In the genomic region with DNA sequence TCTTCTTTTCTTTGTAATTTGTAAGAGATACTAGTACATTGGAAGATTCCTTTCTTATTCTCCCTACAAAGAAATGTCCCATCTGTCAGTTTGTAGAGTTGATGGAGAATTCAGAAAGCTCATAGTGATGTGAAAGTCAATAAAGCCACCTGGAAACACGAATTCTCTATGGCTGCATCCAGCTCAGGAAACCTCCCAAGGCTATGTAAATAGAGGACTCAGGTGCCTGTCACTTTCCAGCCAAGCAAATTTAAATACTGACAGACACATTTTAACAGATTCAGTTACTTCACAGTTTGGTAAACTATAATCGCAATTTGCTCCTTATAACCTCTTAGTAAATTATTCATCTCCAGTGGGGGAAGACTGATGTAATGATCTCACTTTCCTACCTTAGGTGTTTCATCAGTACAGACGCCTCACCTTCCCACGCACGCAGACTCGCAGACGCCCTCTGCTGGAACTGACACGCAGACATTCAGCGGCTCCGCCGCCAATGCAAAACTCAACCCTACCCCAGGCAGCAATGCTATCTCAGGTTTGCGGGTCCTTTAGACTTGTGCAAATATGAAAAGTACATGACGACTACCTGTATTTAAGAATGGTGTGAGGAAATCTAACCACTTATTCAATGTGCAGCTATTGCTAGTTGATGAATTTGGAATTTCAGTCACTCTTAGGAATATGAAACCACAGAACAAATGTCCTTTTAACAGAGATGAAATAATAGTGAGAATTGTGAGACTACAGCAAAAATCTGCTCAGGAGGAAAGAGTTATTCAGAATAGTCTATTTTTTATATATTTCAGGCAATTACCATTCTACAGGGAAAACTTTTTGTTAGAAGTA, we compare ENCODE assay signal across 8 cellular contexts.
DNase-seq lines count a peak whose midpoint lies in the region; ATAC-seq, FAIRE-seq and TF ChIP-seq lines count a peak whose summit lies in the region.

No MANE protein-coding gene starts in this region.

- no peaks in the 10 kb centered on the region for H3K79me1 ChIP-seq in H1 (ENCODE audit: low read depth, low read length)

- no peak overlapping the region for H2BK120ac ChIP-seq in H1 (replicated peaks; ENCODE audit: low read depth, low read length)

- POLR2A ChIA-PET in H1 (lab: Charles Lee; ENCODE audit: partially characterized antibody), result no interaction called here
- POLR2A ChIA-PET in naive thymus-derived CD8-positive, alpha-beta T cell (lab: Charles Lee), result no interaction called here

- H3K27ac ChIP-seq in H1 (ENCODE audit: low read depth, low read length), result no peak overlapping the region

- ATAC-seq in naive thymus-derived CD8-positive, alpha-beta T cell, result peak; percentile 74 to 90
- no peak for ATAC-seq in GM21390 (IDR thresholded peaks at IDR 0.05; ENCODE audit: unreplicated experiment)

- 7% methylated on average over 13 of the region's 13 CpGs; no CpG with 5 or more reads in 1 of the 2 experiments for WGBS in H1 (ENCODE audit: extremely low coverage in 1 of 2, insufficient coverage in 1 of 2, insufficient read length in 1 of 2, insufficient replicate concordance in 2 of 2, low coverage in 1 of 2, low lambda C conversion rate in 2 of 2, missing lambda C conversion rate in 1 of 2), 2 experiments

- no peak overlapping the region for H2BK15ac ChIP-seq in H1 (ENCODE audit: low read length)

- no peak overlapping the region for H2BK20ac ChIP-seq in H1 (ENCODE audit: low read length)

- H2AFZ ChIP-seq in H1 (ENCODE audit: low read length), result no peak overlapping the region

- TF ChIP-seq CTCF in H1 (IDR thresholded peaks at IDR 0.05; ENCODE audit: control extremely low read depth in 1 of 3, insufficient read depth in 1 of 3, low read depth in 1 of 3, low read length in 3 of 3) (peak; percentile 67 to 91 (median 83)), GM10266 (IDR thresholded peaks at IDR 0.05; ENCODE audit: control insufficient read depth, insufficient read depth, low read depth, missing control alignments) (no peak)

- no peak overlapping the region for H3K9ac ChIP-seq in H1 (replicated peaks in 1 of 4; ENCODE audit: extremely low read depth in 1 of 4, low read depth in 3 of 4, low read length in 3 of 4)

- no peaks in the 10 kb centered on the region for H3K27me3 Mint-ChIP-seq in naive thymus-derived CD8-positive, alpha-beta T cell

- peak overlapping the region; percentile 19 to 75 (median 50) for H3K4me3 Mint-ChIP-seq in naive thymus-derived CD8-positive, alpha-beta T cell

- H3K9me3 Mint-ChIP-seq in naive thymus-derived CD8-positive, alpha-beta T cell, result no peaks in the 10 kb centered on the region

- no peak overlapping the region for H2BK12ac ChIP-seq in H1 (ENCODE audit: low read depth, low read length)

- peak; percentile 81 for FAIRE-seq in H1 (lab: Jason Lieb, UNC)

- no peaks in the 10 kb centered on the region for H3K79me2 ChIP-seq in H1 (ENCODE audit: control insufficient read depth in 1 of 2, insufficient read depth in 2 of 2, low read length in 2 of 2)

- no peak overlapping the region for H3K18ac ChIP-seq in H1 (ENCODE audit: extremely low read depth, low read length)

- no peak overlapping the region for H3K4ac ChIP-seq in H1 (replicated peaks; ENCODE audit: insufficient read length, low read depth, low read length)

- H4K5ac ChIP-seq in H1 (ENCODE audit: insufficient read length, low read depth, low read length), result no peak overlapping the region

- H3K23me2 ChIP-seq in H1 (ENCODE audit: low read depth, low read length), result peaks cover 3% of the 10 kb centered on the region

- H3K4me2 ChIP-seq in H1 (ENCODE audit: insufficient read depth in 1 of 2, low read depth in 2 of 2, low read length in 2 of 2), result peak overlapping the region in 1 of 2 experiments; percentile 57; a peak in 3 of 4 replicates

- H3K36me3 ChIP-seq in H1 (ENCODE audit: control insufficient read depth in 2 of 4, insufficient read depth in 4 of 4, low read length in 3 of 4), result no peaks in the 10 kb centered on the region

- no peaks in the 10 kb centered on the region for H3K27me3 ChIP-seq in H1 (replicated peaks in 1 of 4; ENCODE audit: control insufficient read depth in 3 of 4, extremely low read depth in 1 of 4, insufficient read depth in 3 of 4, low read length in 3 of 4)

- H3K36me3 Mint-ChIP-seq in naive thymus-derived CD8-positive, alpha-beta T cell, result peaks cover 36 to 92% (median 55%) of the 10 kb centered on the region in 3 donors

- H3K4me1 ChIP-seq in H1 (replicated peaks in 1 of 4; ENCODE audit: control insufficient read depth in 3 of 4, insufficient read depth in 4 of 4, low read length in 3 of 4), result peaks cover 5 to 31% (median 10%) of the 10 kb centered on the region in 4 experiments

- DNase-seq in ELF-1 (ENCODE audit: low read depth, low spot score) (peak; percentile 78), NCI-H146 (lab: John Stamatoyannopoulos, UW) (peak; percentile 60), H1 (ENCODE audit: low read depth in 1 of 2, low spot score in 2 of 2) (peak in 1 of 2 experiments; percentile 79), GM10266 (ENCODE audit: extremely low spot score) (no peak)
- DNase-seq in activated CD8-positive, alpha-beta memory T cell treated with anti-CD3 and anti-CD28 coated beads for 1 hour (ENCODE audit: extremely low read depth in 1 of 2, low read depth in 1 of 2), result peak; percentile 40 to 46
- DNase-seq in naive thymus-derived CD8-positive, alpha-beta T cell, result peak; percentile 39 to 84 (median 63)
- DNase-seq in stimulated activated naive CD4-positive, alpha-beta T cell (lab: John Stamatoyannopoulos, UW), result peak; percentile 29 to 62 (median 50)

- peak; percentile 67 to 68 for TF ChIP-seq RAD21 in H1 (IDR thresholded peaks at IDR 0.05 in 1 of 2, conservative IDR thresholded peaks at IDR 0.05 in 1 of 2; ENCODE audit: low read depth in 2 of 2, low read length in 2 of 2)

- TF ChIP-seq EP300 in H1 (IDR thresholded peaks at IDR 0.05; ENCODE audit: borderline replicate concordance in 1 of 2, low read depth in 2 of 2, low read length in 2 of 2), result no peak

- H4K91ac ChIP-seq in H1 (replicated peaks; ENCODE audit: insufficient read length, low read length), result no peak overlapping the region

- H3K14ac ChIP-seq in H1 (ENCODE audit: insufficient read length), result no peak overlapping the region

- no peak overlapping the region for H3K56ac ChIP-seq in H1 (replicated peaks; ENCODE audit: insufficient read length, low read depth, low read length)

- no peak overlapping the region for H2AK5ac ChIP-seq in H1 (ENCODE audit: low read depth, low read length)

- no peaks in the 10 kb centered on the region for H4K20me1 ChIP-seq in H1 (replicated peaks in 1 of 2; ENCODE audit: control insufficient read depth in 1 of 2, insufficient read depth in 2 of 2, low read length in 2 of 2)

- H3K4me3 ChIP-seq in H1 (ENCODE audit: extremely low read depth in 1 of 4, insufficient read depth in 2 of 4, low read depth in 3 of 4, low read length in 4 of 4), result peak overlapping the region in 1 of 4 experiments; percentile 25; a peak in 1 of 8 replicates

- H3K23ac ChIP-seq in H1 (ENCODE audit: insufficient read length), result no peak overlapping the region

- no peak for TF ChIP-seq POLR2A in H1 (IDR thresholded peaks at IDR 0.05; ENCODE audit: control extremely low read depth in 1 of 2, low read depth in 2 of 2, low read length in 2 of 2)

- no peak overlapping the region for H4K8ac ChIP-seq in H1 (ENCODE audit: extremely low read depth, insufficient read depth, low read length)

- H3K9me3 ChIP-seq in H1 (ENCODE audit: insufficient read depth in 2 of 2, low read depth in 1 of 2, low read length in 1 of 2), result no peaks in the 10 kb centered on the region

- H3K27ac Mint-ChIP-seq in naive thymus-derived CD8-positive, alpha-beta T cell, result peak overlapping the region; percentile 41 to 94 (median 88)

- no peak overlapping the region for H2BK5ac ChIP-seq in H1 (ENCODE audit: low read depth, low read length)

- peaks cover 29 to 84% (median 78%) of the 10 kb centered on the region in 4 donors for H3K4me1 Mint-ChIP-seq in naive thymus-derived CD8-positive, alpha-beta T cell

- CTCF ChIA-PET in H1 (lab: Charles Lee; ENCODE audit: partially characterized antibody), result interaction anchor here (0.7 to 2.5 kb wide), 19 partner anchors 8 to 521 kb away, joined by 3 to 13 read pairs (median 4); no protein-coding TSS in a partner anchor

TF ChIP-seq in H1, 55 proteins besides CTCF, POLR2A, EP300 and RAD21 (continues in another document):
- TF ChIP-seq RNF2 (IDR thresholded peaks at IDR 0.05; ENCODE audit: borderline replicate concordance, low read depth, low read length, missing control alignments, poor library complexity, severe bottlenecking), result no peak
- no peak for TF ChIP-seq JUND (IDR thresholded peaks at IDR 0.05; ENCODE audit: low read length)
- no peak for TF ChIP-seq TBP (IDR thresholded peaks at IDR 0.05; ENCODE audit: low read depth, low read length)
- TF ChIP-seq CBX5 (IDR thresholded peaks at IDR 0.05; ENCODE audit: low read depth, low read length), result no peak
- no peak for TF ChIP-seq YY1 (IDR thresholded peaks at IDR 0.05; ENCODE audit: low read depth, low read length)
- no peak; the same call in 1 of the 2 replicates for TF ChIP-seq CHD1 (IDR thresholded peaks at IDR 0.05; ENCODE audit: low read depth, low read length)
- TF ChIP-seq, protein P1, sequence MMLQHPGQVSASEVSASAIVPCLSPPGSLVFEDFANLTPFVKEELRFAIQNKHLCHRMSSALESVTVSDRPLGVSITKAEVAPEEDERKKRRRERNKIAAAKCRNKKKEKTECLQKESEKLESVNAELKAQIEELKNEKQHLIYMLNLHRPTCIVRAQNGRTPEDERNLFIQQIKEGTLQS (IDR thresholded peaks at IDR 0.05; ENCODE audit: insufficient read depth, low read depth, low read length), result no peak
- no peak for TF ChIP-seq ZNF274 (IDR thresholded peaks at IDR 0.05; ENCODE audit: borderline replicate concordance, extremely low read depth, low read length)
- TF ChIP-seq HDAC6 (IDR thresholded peaks at IDR 0.05; ENCODE audit: low read depth, low read length), result no peak
- TF ChIP-seq KDM4A (IDR thresholded peaks at IDR 0.05; ENCODE audit: low read depth, low read length, severe bottlenecking), result no peak
- no peak for TF ChIP-seq SP4 (IDR thresholded peaks at IDR 0.05; ENCODE audit: low read length)
- TF ChIP-seq KDM5A (IDR thresholded peaks at IDR 0.05; ENCODE audit: low read length), result no peak
- TF ChIP-seq EGR1 (IDR thresholded peaks at IDR 0.05; ENCODE audit: borderline replicate concordance, low read depth, low read length), result peak; percentile 45; the same call in 1 of the 2 replicates
- no peak for TF ChIP-seq BRCA1 (IDR thresholded peaks at IDR 0.05; ENCODE audit: low read depth, low read length)
- TF ChIP-seq TAF1 (IDR thresholded peaks at IDR 0.05; ENCODE audit: low read depth, low read length), result no peak
- TF ChIP-seq E2F6 (IDR thresholded peaks at IDR 0.05), result no peak
- TF ChIP-seq CREB1 (IDR thresholded peaks at IDR 0.05), result peak; percentile 86
- TF ChIP-seq KDM1A (IDR thresholded peaks at IDR 0.05; ENCODE audit: borderline replicate concordance, low read length), result no peak
